Comparison of ENCODE assay signal across 8 cellular contexts in genomic region chr2:240569523-240569997, GRCh38. TPM values are rescaled to one million over a fixed set of nuclear protein-coding genes. Genes with fewer than 3 reads are reported as not detected.
DNase-seq lines count a peak whose midpoint lies in the region; ATAC-seq, FAIRE-seq and TF ChIP-seq lines count a peak whose summit lies in the region.

No MANE protein-coding gene starts in this region.

- 32% methylated on average over 9 of the region's 9 CpGs for WGBS in GM12878 (ENCODE audit: insufficient coverage, insufficient replicate concordance, low lambda C conversion rate, missing lambda C conversion rate)
- WGBS in tibial nerve, 2 donors = 78 to 79% methylated on average over 8 to 9 of the region's 9 CpGs

- POLR2A ChIA-PET in GM12878 (lab: Charles Lee) = interaction anchor here (1.2 to 1.5 kb wide), 3 partner anchors 9 to 17 kb away, joined by 3 to 9 read pairs (median 4); partner anchors contain the start of gene CAPN10

- H3K27me3 ChIP-seq in GM12878 (replicated peaks in 1 of 2; ENCODE audit: control insufficient read depth in 2 of 2, insufficient read depth in 2 of 2, low read length in 1 of 2) = no peaks in the 10 kb centered on the region
- no peaks in the 10 kb centered on the region for H3K27me3 ChIP-seq in tibial nerve

- peak overlapping the region; percentile 85 for H3K4me3 Mint-ChIP-seq in activated CD4-positive, alpha-beta T cell treated with anti-CD3 and anti-CD28 coated beads, Interleukin-2, amount 10 ng/mL, durations not matched to agents 24 days and 14 days
- H3K4me3 Mint-ChIP-seq in memory B cell = peak overlapping the region; percentile 88

- no peaks in the 10 kb centered on the region for H3K27me3 Mint-ChIP-seq in activated CD4-positive, alpha-beta T cell treated with anti-CD3 and anti-CD28 coated beads, Interleukin-2, amount 10 ng/mL, durations not matched to agents 24 days and 14 days
- no peaks in the 10 kb centered on the region for H3K27me3 Mint-ChIP-seq in memory B cell

- RAD21 ChIA-PET in GM12878 (lab: Charles Lee; ENCODE audit: unreplicated experiment) = interaction anchor here (1.7 kb wide), 1 partner anchor 18 kb away, joined by 7 read pairs; the partner anchor contains the start of gene CAPN10

- no peaks in the 10 kb centered on the region for H3K9me3 Mint-ChIP-seq in activated CD4-positive, alpha-beta T cell treated with anti-CD3 and anti-CD28 coated beads, Interleukin-2, amount 10 ng/mL, durations not matched to agents 24 days and 14 days
- no peaks in the 10 kb centered on the region for H3K9me3 Mint-ChIP-seq in memory B cell

- H3K79me2 ChIP-seq in GM12878 (ENCODE audit: control insufficient read depth, insufficient read depth, low read length) = peaks cover 34% of the 10 kb centered on the region

- peak overlapping the region; percentile 72 for H3K9ac ChIP-seq in GM12878 (ENCODE audit: control insufficient read depth, insufficient read depth, low read length)

- H3K27ac ChIP-seq in GM12878 (ENCODE audit: control insufficient read depth, insufficient read depth) (peak overlapping the region; percentile 68; the same call in 1 of the 2 replicates), tibial nerve (peak overlapping the region in 3 of 4 donors; percentile 78 to 90 (median 80))

- in situ Hi-C loops in GM12878 (cut with MboI) = no loop called here

- H3K4me2 ChIP-seq in GM12878 (ENCODE audit: control insufficient read depth, insufficient read depth) = peak overlapping the region; percentile 75

- H4K20me1 ChIP-seq in GM12878 (ENCODE audit: control insufficient read depth, insufficient read depth) = no peaks in the 10 kb centered on the region; the same call in 1 of the 2 replicates

- H3K27ac Mint-ChIP-seq in activated CD4-positive, alpha-beta T cell treated with anti-CD3 and anti-CD28 coated beads, Interleukin-2, amount 10 ng/mL, durations not matched to agents 24 days and 14 days = peak overlapping the region; percentile 52
- no peak overlapping the region for H3K27ac Mint-ChIP-seq in memory B cell

- intact Hi-C loops in activated CD4-positive, alpha-beta T cell treated with anti-CD3 and anti-CD28 coated beads, Interleukin-2, amount 10 ng/mL, durations not matched to agents 24 days and 14 days (cut with micrococcal nuclease) = loop anchor here (1.0 to 10.0 kb wide), 5 partner anchors 9 to 1315 kb away; partner anchors contain the start of genes COPS9, GPC1 and PASK
- intact Hi-C loops in GM12878 (cut with micrococcal nuclease; ENCODE audit: unreplicated experiment) = loop anchor here (5.0 kb wide), 1 partner anchor 57 kb away; no protein-coding TSS in a partner anchor

- H3K36me3 ChIP-seq in GM12878 (ENCODE audit: control insufficient read depth in 2 of 2, insufficient read depth in 2 of 2, low read length in 1 of 2) = 0 out of 4 replicates have a peak, but pooled peaks cover 0 to 1% of the 10 kb centered on the region in 2 experiments
- H3K36me3 ChIP-seq in tibial nerve = peaks cover 0 to 44% (median 0%) of the 10 kb centered on the region in 3 donors

- peaks cover 16% of the 10 kb centered on the region for H3K36me3 Mint-ChIP-seq in activated CD4-positive, alpha-beta T cell treated with anti-CD3 and anti-CD28 coated beads, Interleukin-2, amount 10 ng/mL, durations not matched to agents 24 days and 14 days (ENCODE audit: low read depth)
- peaks cover 7% of the 10 kb centered on the region for H3K36me3 Mint-ChIP-seq in memory B cell

- no peak for TF ChIP-seq EP300 in GM12878 (IDR thresholded peaks at IDR 0.05; ENCODE audit: borderline replicate concordance in 1 of 2, control insufficient read depth in 1 of 2, low read depth in 2 of 2, low read length in 2 of 2)
- no peak for TF ChIP-seq EP300 in tibial nerve (IDR thresholded peaks at IDR 0.05)

- TF ChIP-seq CTCF in GM12878 (IDR thresholded peaks at IDR 0.05 in 2 of 3, conservative IDR thresholded peaks at IDR 0.05 in 1 of 3; ENCODE audit: control insufficient read depth in 2 of 3, extremely low read depth in 1 of 3, insufficient read depth in 1 of 3, low read depth in 3 of 3, low read length in 3 of 3) (no peak), tibial nerve (IDR thresholded peaks at IDR 0.05) (no peak)

- SMC1A ChIA-PET in GM12878 (lab: Charles Lee; ENCODE audit: uncharacterized antibody, unreplicated experiment) = interaction anchor here (1.0 to 1.2 kb wide), 2 partner anchors 10 to 17 kb away, joined by 3 to 6 read pairs; partner anchors contain the start of gene CAPN10

- no peak overlapping the region for H2AFZ ChIP-seq in GM12878 (ENCODE audit: control insufficient read depth, low read depth, low read length)

- H3K9me3 ChIP-seq in GM12878 (replicated peaks; ENCODE audit: control insufficient read depth, insufficient read depth, low read length) (no peaks in the 10 kb centered on the region), tibial nerve (no peaks in the 10 kb centered on the region)

- no peak for DNase-seq in activated CD4-positive, alpha-beta T cell treated with anti-CD3 and anti-CD28 coated beads, Interleukin-2, amount 10 ng/mL, durations not matched to agents 24 days and 14 days
- DNase-seq in activated CD4-positive, alpha-beta T cell treated with anti-CD3 and anti-CD28 coated beads for 1 hour = no peak
- no peak for DNase-seq in GM12878 (ENCODE audit: low read depth, low spot score)
- DNase-seq in memory B cell (ENCODE audit: low spot score in 2 of 2) = no peak
- DNase-seq in tibial nerve (ENCODE audit: low spot score in 2 of 2) = no peak
- no peak for DNase-seq in MV-4-11 (lab: John Stamatoyannopoulos, UW)

- TF ChIP-seq POLR2A in GM12878 (IDR thresholded peaks at IDR 0.05; ENCODE audit: low read depth, low read length) (no peak), tibial nerve (IDR thresholded peaks at IDR 0.05) (no peak)

- CTCF ChIA-PET in GM12878 (lab: Yijun Ruan, JAX) = interaction anchor here (1.7 to 2.1 kb wide), 2 partner anchors 10 to 16 kb away, joined by 11 to 16 read pairs; partner anchors contain the start of gene CAPN10

- peak overlapping the region; percentile 96 for H3K4me3 ChIP-seq in GM12878
- H3K4me3 ChIP-seq in tibial nerve = peak overlapping the region; percentile 66 to 93 (median 80)

- TF ChIP-seq RAD21 in GM12878 (IDR thresholded peaks at IDR 0.05; ENCODE audit: insufficient read depth, low read depth, low read length) = no peak

- H3K4me1 Mint-ChIP-seq in activated CD4-positive, alpha-beta T cell treated with anti-CD3 and anti-CD28 coated beads, Interleukin-2, amount 10 ng/mL, durations not matched to agents 24 days and 14 days = peaks cover 39% of the 10 kb centered on the region
- H3K4me1 Mint-ChIP-seq in memory B cell = peaks cover 42% of the 10 kb centered on the region

- TSS peak; percentile 62 for BruUV-seq in GM12878 (replicated peaks; lab: Mats Ljungman, UMichigan)

- no peak for ATAC-seq in GM12878
- no peak for ATAC-seq in memory B cell (ENCODE audit: low read depth)
- no peak for ATAC-seq in HG03571 (IDR thresholded peaks at IDR 0.05; ENCODE audit: unreplicated experiment)
- ATAC-seq in HG02981 (IDR thresholded peaks at IDR 0.05; ENCODE audit: unreplicated experiment) = no peak

- peak; percentile 31 for FAIRE-seq in GM12878 (lab: Jason Lieb, UNC)

- H3K4me1 ChIP-seq in GM12878 (ENCODE audit: control insufficient read depth, insufficient read depth, low read length) (peaks cover 41% of the 10 kb centered on the region), tibial nerve (peaks cover 5 to 75% (median 43%) of the 10 kb centered on the region in 4 donors)

RNA-seq across cellular contexts. Expression of gene RNPEPL1, which starts 1.3 kb away (rescaled TPM):
- total RNA-seq in activated CD4-positive, alpha-beta T cell treated with anti-CD3 and anti-CD28 coated beads, Interleukin-2, amount 10 ng/mL, durations not matched to agents 24 days and 14 days = 59.1 and 60.7 TPM in 2 replicates
- total RNA-seq in GM12878 (2013; cell fraction: nucleolus; rRNA removed) = 20.1 and 20.4 TPM in 2 replicates
- 18.1 and 21.6 TPM in 2 replicates for total RNA-seq in GM12878 (2014; rRNA removed)
- 5.4 and 6.2 TPM in 2 replicates for total RNA-seq in GM12878 (2014; rRNA removed; fragmentation: Illumina TruSeq; extraction: Trizol)
- total RNA-seq in GM12878 (2021) = 49.5 and 53.5 TPM in 2 replicates
- polyA plus RNA-seq in GM12878 (2011; ENCODE audit: low read depth) = 13.5 TPM
- polyA plus RNA-seq in GM12878 (2011; rRNA removed) = 2.2 and 5.4 TPM in 2 replicates
- 16.9 and 21.7 TPM in 2 replicates for polyA plus RNA-seq in GM12878 (2011; cell fraction: cytosol; rRNA removed)
- polyA plus RNA-seq in GM12878 (2011; cell fraction: nucleus; rRNA removed) = 81.1 and 82.2 TPM in 2 replicates
- polyA plus RNA-seq in GM12878 (2012) = 34.1 and 38.3 TPM in 2 replicates
- 1.1 and 6.7 TPM in 2 replicates for polyA plus RNA-seq in GM12878 (2014; fragmentation: Illumina TruSeq; extraction: Trizol)
- 1 to 10 TPM in 1 of 2 experiments, under 1 TPM in 1; 0.24 to 1.2 TPM for polyA plus RNA-seq in GM12878 (2014; fragmentation: Nextera tagmentation; extraction: Ambion mirVana)
- polyA plus RNA-seq in GM12878 (2014; rRNA removed) = 32.0 and 42.9 TPM in 2 replicates
- 1 to 10 TPM; 6.9 to 9.6 TPM for polyA plus RNA-seq in GM12878 (2016; fragmentation: Nextera tagmentation; extraction: Ambion mirVana)
- 8.1 and 20.4 TPM in 2 replicates for polyA minus RNA-seq in GM12878 (2011; rRNA and poly(A)+ RNA removed)
- 23.8 and 30.4 TPM in 2 replicates for polyA minus RNA-seq in GM12878 (2011; cell fraction: cytosol; rRNA and poly(A)+ RNA removed)
- polyA minus RNA-seq in GM12878 (2011; cell fraction: nucleus; rRNA and poly(A)+ RNA removed) = 12.5 and 29.9 TPM in 2 replicates
- total RNA-seq in tibial nerve = 10 to 100 TPM; 55.3 to 90.6 (median 64.0) TPM

RNA-seq across cellular contexts. Expression of gene DUSP28, which starts 9.4 kb away (rescaled TPM):
- total RNA-seq in activated CD4-positive, alpha-beta T cell treated with anti-CD3 and anti-CD28 coated beads, Interleukin-2, amount 10 ng/mL, durations not matched to agents 24 days and 14 days = 6.3 and 7.9 TPM in 2 replicates
- 10.4 and 11.4 TPM in 2 replicates for total RNA-seq in GM12878 (2013; cell fraction: nucleolus; rRNA removed)
- total RNA-seq in GM12878 (2014; rRNA removed) (8.2 and 8.6 TPM in 2 replicates), GM12878 (2014; rRNA removed; fragmentation: Illumina TruSeq; extraction: Trizol) (3.4 and 3.6 TPM in 2 replicates), GM12878 (2021) (4.8 and 5.2 TPM in 2 replicates), tibial nerve (10 to 100 TPM in 1 of 4 donors, 1 to 10 TPM in 3; 4.5 to 16.1 (median 7.2) TPM)
- 3.1 TPM for polyA plus RNA-seq in GM12878 (2011; ENCODE audit: low read depth)
- polyA plus RNA-seq in GM12878 (2011; rRNA removed) (9.5 and 11.0 TPM in 2 replicates), GM12878 (2014; fragmentation: Illumina TruSeq; extraction: Trizol) (4.4 and 4.6 TPM in 2 replicates), GM12878 (2014; fragmentation: Nextera tagmentation; extraction: Ambion mirVana) (1 to 10 TPM; 2.5 to 3.0 TPM), GM12878 (2014; rRNA removed) (6.2 and 7.6 TPM in 2 replicates), GM12878 (2016; fragmentation: Nextera tagmentation; extraction: Ambion mirVana) (10 to 100 TPM; 11.6 to 12.5 TPM)
- polyA plus RNA-seq in GM12878 (2011; cell fraction: cytosol; rRNA removed) = 6.3 and 6.4 TPM in 2 replicates
- polyA plus RNA-seq in GM12878 (2011; cell fraction: nucleus; rRNA removed) = 3.7 and 5.9 TPM in 2 replicates
- 7.7 and 8.3 TPM in 2 replicates for polyA plus RNA-seq in GM12878 (2012)
- 7.6 and 10.9 TPM in 2 replicates for polyA minus RNA-seq in GM12878 (2011; rRNA and poly(A)+ RNA removed)
- 1.7 and 3.6 TPM in 2 replicates for polyA minus RNA-seq in GM12878 (2011; cell fraction: cytosol; rRNA and poly(A)+ RNA removed)
- polyA minus RNA-seq in GM12878 (2011; cell fraction: nucleus; rRNA and poly(A)+ RNA removed) = 6.4 and 11.9 TPM in 2 replicates

RNA-seq across cellular contexts. Expression of gene ANKMY1, which starts 11.8 kb away (rescaled TPM):
- 24.8 and 26.7 TPM in 2 replicates for total RNA-seq in activated CD4-positive, alpha-beta T cell treated with anti-CD3 and anti-CD28 coated beads, Interleukin-2, amount 10 ng/mL, durations not matched to agents 24 days and 14 days
- 30.8 and 36.5 TPM in 2 replicates for total RNA-seq in GM12878 (2013; cell fraction: nucleolus; rRNA removed)
- total RNA-seq in GM12878 (2014; rRNA removed) = 8.4 and 11.5 TPM in 2 replicates
- total RNA-seq in GM12878 (2014; rRNA removed; fragmentation: Illumina TruSeq; extraction: Trizol) = 9.6 and 10.7 TPM in 2 replicates
- total RNA-seq in GM12878 (2021) = 15.3 and 19.6 TPM in 2 replicates
- 5.1 TPM for polyA plus RNA-seq in GM12878 (2011; ENCODE audit: low read depth)
- polyA plus RNA-seq in GM12878 (2011; rRNA removed) = 5.8 and 7.3 TPM in 2 replicates
- polyA plus RNA-seq in GM12878 (2011; cell fraction: cytosol; rRNA removed) = 9.3 and 9.6 TPM in 2 replicates
- polyA plus RNA-seq in GM12878 (2011; cell fraction: nucleus; rRNA removed) = 17.5 and 21.5 TPM in 2 replicates
- 9.4 and 9.8 TPM in 2 replicates for polyA plus RNA-seq in GM12878 (2012)
- polyA plus RNA-seq in GM12878 (2014; fragmentation: Illumina TruSeq; extraction: Trizol) = 9.0 and 15.1 TPM in 2 replicates
- polyA plus RNA-seq in GM12878 (2014; fragmentation: Nextera tagmentation; extraction: Ambion mirVana) = 1 to 10 TPM; 1.1 to 2.4 TPM
- polyA plus RNA-seq in GM12878 (2014; rRNA removed) = 11.6 and 13.8 TPM in 2 replicates
- 10 to 100 TPM; 10.3 to 11.5 TPM for polyA plus RNA-seq in GM12878 (2016; fragmentation: Nextera tagmentation; extraction: Ambion mirVana)
- 12.7 and 18.9 TPM in 2 replicates for polyA minus RNA-seq in GM12878 (2011; rRNA and poly(A)+ RNA removed)
- 6.4 and 8.2 TPM in 2 replicates for polyA minus RNA-seq in GM12878 (2011; cell fraction: cytosol; rRNA and poly(A)+ RNA removed)
- polyA minus RNA-seq in GM12878 (2011; cell fraction: nucleus; rRNA and poly(A)+ RNA removed) = 13.8 and 23.8 TPM in 2 replicates
- total RNA-seq in tibial nerve = 10 to 100 TPM; 14.2 to 24.0 (median 21.4) TPM

RNA-seq across cellular contexts. Expression of gene CAPN10, which starts 17.0 kb away (rescaled TPM):
- total RNA-seq in activated CD4-positive, alpha-beta T cell treated with anti-CD3 and anti-CD28 coated beads, Interleukin-2, amount 10 ng/mL, durations not matched to agents 24 days and 14 days = 48.4 and 51.9 TPM in 2 replicates
- 79.8 and 82.5 TPM in 2 replicates for total RNA-seq in GM12878 (2013; cell fraction: nucleolus; rRNA removed)
- total RNA-seq in GM12878 (2014; rRNA removed) = 26.6 and 32.9 TPM in 2 replicates
- total RNA-seq in GM12878 (2014; rRNA removed; fragmentation: Illumina TruSeq; extraction: Trizol) = 8.4 and 12.4 TPM in 2 replicates
- 31.5 and 40.6 TPM in 2 replicates for total RNA-seq in GM12878 (2021)
- polyA plus RNA-seq in GM12878 (2011; ENCODE audit: low read depth) = 4.5 TPM
- polyA plus RNA-seq in GM12878 (2011; rRNA removed) = 6.0 and 10.3 TPM in 2 replicates
- 9.9 and 23.2 TPM in 2 replicates for polyA plus RNA-seq in GM12878 (2011; cell fraction: cytosol; rRNA removed)
- 159 and 187 TPM in 2 replicates for polyA plus RNA-seq in GM12878 (2011; cell fraction: nucleus; rRNA removed)
- polyA plus RNA-seq in GM12878 (2012) = 19.0 and 21.0 TPM in 2 replicates
- polyA plus RNA-seq in GM12878 (2014; fragmentation: Illumina TruSeq; extraction: Trizol) = 2.4 and 7.3 TPM in 2 replicates
- 1 to 10 TPM in 1 of 2 experiments, under 1 TPM in 1; 0.37 to 1.6 TPM for polyA plus RNA-seq in GM12878 (2014; fragmentation: Nextera tagmentation; extraction: Ambion mirVana)
- 38.2 and 46.0 TPM in 2 replicates for polyA plus RNA-seq in GM12878 (2014; rRNA removed)
- polyA plus RNA-seq in GM12878 (2016; fragmentation: Nextera tagmentation; extraction: Ambion mirVana) = 10 to 100 TPM; 22.6 to 27.1 TPM
- 7.5 and 13.8 TPM in 2 replicates for polyA minus RNA-seq in GM12878 (2011; rRNA and poly(A)+ RNA removed)
- 7.4 and 9.0 TPM in 2 replicates for polyA minus RNA-seq in GM12878 (2011; cell fraction: cytosol; rRNA and poly(A)+ RNA removed)
- 31.7 and 59.3 TPM in 2 replicates for polyA minus RNA-seq in GM12878 (2011; cell fraction: nucleus; rRNA and poly(A)+ RNA removed)
- total RNA-seq in tibial nerve = 10 to 100 TPM; 28.0 to 66.3 (median 54.8) TPM

RNA-seq across cellular contexts. Expression of gene GPR35, which starts 55.7 kb away (rescaled TPM):
- total RNA-seq in activated CD4-positive, alpha-beta T cell treated with anti-CD3 and anti-CD28 coated beads, Interleukin-2, amount 10 ng/mL, durations not matched to agents 24 days and 14 days = 7.1 and 8.7 TPM in 2 replicates
- 8.6 and 8.8 TPM in 2 replicates for total RNA-seq in GM12878 (2013; cell fraction: nucleolus; rRNA removed)
- total RNA-seq in GM12878 (2014; rRNA removed) = 0.76 and 1.6 TPM in 2 replicates
- 0.14 TPM in 1 of 2 replicates, not detected in the other for total RNA-seq in GM12878 (2014; rRNA removed; fragmentation: Illumina TruSeq; extraction: Trizol)
- 0.56 and 1.1 TPM in 2 replicates for total RNA-seq in GM12878 (2021)
- polyA plus RNA-seq in GM12878 (2011; ENCODE audit: low read depth) = 0.62 TPM
- polyA plus RNA-seq in GM12878 (2011; rRNA removed) = 0.43 and 0.75 TPM in 2 replicates
- 2.9 and 3.1 TPM in 2 replicates for polyA plus RNA-seq in GM12878 (2011; cell fraction: cytosol; rRNA removed)
- polyA plus RNA-seq in GM12878 (2011; cell fraction: nucleus; rRNA removed) = 4.4 TPM in 2 replicates
- 1.8 and 2.4 TPM in 2 replicates for polyA plus RNA-seq in GM12878 (2012)
- 0.18 TPM in 1 of 2 replicates, not detected in the other for polyA plus RNA-seq in GM12878 (2014; fragmentation: Illumina TruSeq; extraction: Trizol)
- not detected for polyA plus RNA-seq in GM12878 (2014; fragmentation: Nextera tagmentation; extraction: Ambion mirVana)
- polyA plus RNA-seq in GM12878 (2014; rRNA removed) = 0.74 and 1.3 TPM in 2 replicates
- under 1 TPM; 0.14 to 0.32 TPM for polyA plus RNA-seq in GM12878 (2016; fragmentation: Nextera tagmentation; extraction: Ambion mirVana)
- polyA minus RNA-seq in GM12878 (2011; rRNA and poly(A)+ RNA removed) = 2.0 and 3.3 TPM in 2 replicates
- 1.7 TPM in 1 of 2 replicates, not detected in the other for polyA minus RNA-seq in GM12878 (2011; cell fraction: cytosol; rRNA and poly(A)+ RNA removed)
- 0.97 and 1.1 TPM in 2 replicates for polyA minus RNA-seq in GM12878 (2011; cell fraction: nucleus; rRNA and poly(A)+ RNA removed)
- total RNA-seq in tibial nerve = 1 to 10 TPM in 3 of 4 donors, under 1 TPM in 1; 0.90 to 8.2 (median 2.0) TPM
